Comparison of ENCODE assay signal across 29 cellular contexts in genomic region chr14:94104731-94105130, GRCh38. TPM values are rescaled to one million over a fixed set of nuclear protein-coding genes. Genes with fewer than 3 reads are reported as not detected.
DNase-seq lines count a peak whose midpoint lies in the region; ATAC-seq and TF ChIP-seq lines count a peak whose summit lies in the region.
"Had no signal": no experiment of that assay in that cellular context is flagged by ENCODE, and none has a peak within 500 bp of the region (broad histone marks: within the 10 kb centered on the region; RNA-seq: fewer than 3 reads in every experiment).

No MANE protein-coding gene starts in this region.

- WGBS in testis, 2 donors, result 36 to 61% methylated on average over 10 of the region's 10 CpGs
- WGBS in heart left ventricle, 4 donors, result 68 to 76% (median 75%) methylated on average over 10 of the region's 10 CpGs

- no peak for ATAC-seq in heart left ventricle
- ATAC-seq in HG03565 (IDR thresholded peaks at IDR 0.05; ENCODE audit: unreplicated experiment), result no peak
- ATAC-seq: A549; CD8-positive, alpha-beta T cell had no signal

- peak overlapping the region in 1 of 2 donors; percentile 60 for H3K27ac ChIP-seq in testis
- H3K27ac ChIP-seq in heart left ventricle, result no peak overlapping the region
- H3K27ac ChIP-seq: 22Rv1; A549; BLaER1; BLaER1 treated with 17β-estradiol and CSF1 and Interleukin-3, amounts not matched to agents 10 nM and 100 nM; C4-2B had no signal

- TF ChIP-seq CTCF in testis (IDR thresholded peaks at IDR 0.05) (no peak), heart left ventricle (IDR thresholded peaks at IDR 0.05) (no peak)

- H3K9me3 ChIP-seq in testis (no peaks in the 10 kb centered on the region), heart left ventricle (no peaks in the 10 kb centered on the region)
- H3K9me3 ChIP-seq: A549; BE2C; BLaER1; BLaER1 treated with 17β-estradiol and CSF1 and Interleukin-3, amounts not matched to agents 10 nM and 100 nM; Caco-2 had no signal

- no peak for TF ChIP-seq POLR2A in testis (IDR thresholded peaks at IDR 0.05)
- no peak for TF ChIP-seq POLR2A in heart left ventricle (IDR thresholded peaks at IDR 0.05)

- DNase-seq in D341Med (ENCODE audit: low spot score), result peak; percentile 12
- DNase-seq in testis, result peak; percentile 86
- no peak for DNase-seq in heart left ventricle
- DNase-seq: 8988T; ACHN; AML-193; BE2C; C1 segment of cervical spinal cord; Caco-2; Calu3; CD4-positive, alpha-beta memory T cell; CD4-positive, alpha-beta T cell; CD4-positive, CD25-positive, alpha-beta regulatory T cell; CD8-positive, alpha-beta memory T cell; CD8-positive, alpha-beta T cell; COR-L47; DMS 273 treated with DMSO at 0.1 percent for 48 hours; DMS153; DMS53; DMS79; DMS79 treated with DMSO at 0.1 percent for 48 hours; DND-41; EL had no signal

- H3K4me1 ChIP-seq in testis, result peaks cover 29% of the 10 kb centered on the region
- H3K4me1 ChIP-seq in heart left ventricle, result peaks cover 0 to 7% (median 4%) of the 10 kb centered on the region in 12 donors
- H3K4me1 ChIP-seq: A549; BE2C; BLaER1 treated with 17β-estradiol and CSF1 and Interleukin-3, amounts not matched to agents 10 nM and 100 nM; Caco-2 had no signal

- H3K27me3 ChIP-seq in testis, result no peaks in the 10 kb centered on the region
- no peaks in the 10 kb centered on the region for H3K27me3 ChIP-seq in heart left ventricle
- H3K27me3 ChIP-seq: BE2C; BLaER1; BLaER1 treated with 17β-estradiol and CSF1 and Interleukin-3, amounts not matched to agents 10 nM and 100 nM had no signal

- intact Hi-C loops in testis (cut with DNase I; ENCODE audit: low total_unique reads), result no loop called here
- intact Hi-C loops in heart left ventricle (cut with DNase I), result no loop called here

- H3K36me3 ChIP-seq in testis (ENCODE audit: low read depth, missing control alignments), result no peaks in the 10 kb centered on the region
- H3K36me3 ChIP-seq in heart left ventricle, result no peaks in the 10 kb centered on the region
- H3K36me3 ChIP-seq: BE2C had no signal

- H3K4me3 ChIP-seq in testis (no peak overlapping the region), heart left ventricle (no peak overlapping the region)
- H3K4me3 ChIP-seq: A549; BLaER1; BLaER1 treated with 17β-estradiol and CSF1 and Interleukin-3, amounts not matched to agents 10 nM and 100 nM had no signal

RNA-seq across cellular contexts. Expression of gene IFI27, which starts 5.8 kb away (rescaled TPM):
- total RNA-seq in testis, result 100 to 1,000 TPM; 388 to 531 TPM
- polyA plus RNA-seq in testis (ENCODE audit: insufficient read depth, low read depth, low replicate concordance), result 312 TPM
- 100 to 1,000 TPM; 135 to 458 (median 177) TPM for total RNA-seq in heart left ventricle
- polyA plus RNA-seq in heart left ventricle, result 100 to 1,000 TPM; 446 to 469 TPM

RNA-seq across cellular contexts. Expression of gene IFI27L1, which starts 23.6 kb away (rescaled TPM):
- 100 to 1,000 TPM; 174 to 219 TPM for total RNA-seq in testis
- polyA plus RNA-seq in testis (ENCODE audit: insufficient read depth, low read depth, low replicate concordance), result 209 TPM
- total RNA-seq in heart left ventricle, result 10 to 100 TPM in 7 of 9 donors, 1 to 10 TPM in 2; 8.9 to 30.8 (median 16.0) TPM
- 10 to 100 TPM; 19.4 to 45.0 TPM for polyA plus RNA-seq in heart left ventricle

RNA-seq across cellular contexts. Expression of gene DDX24, which starts 23.7 kb away (rescaled TPM):
- 100 to 1,000 TPM; 378 to 485 TPM for total RNA-seq in testis
- polyA plus RNA-seq in testis (ENCODE audit: insufficient read depth, low read depth, low replicate concordance), result 431 TPM
- 100 to 1,000 TPM; 161 to 268 (median 209) TPM for total RNA-seq in heart left ventricle
- polyA plus RNA-seq in heart left ventricle, result 100 to 1,000 TPM; 113 to 123 TPM

RNA-seq across cellular contexts. Expression of gene IFI27L2, which starts 24.7 kb away (rescaled TPM):
- 100 to 1,000 TPM; 182 to 187 TPM for total RNA-seq in testis
- polyA plus RNA-seq in testis (ENCODE audit: insufficient read depth, low read depth, low replicate concordance), result 71.8 TPM
- total RNA-seq in heart left ventricle, result 100 to 1,000 TPM in 1 of 9 donors, 10 to 100 TPM in 8; 44.8 to 102 (median 61.4) TPM
- 10 to 100 TPM; 68.9 to 71.3 TPM for polyA plus RNA-seq in heart left ventricle

Comparison
In these comparisons a context has a peak if more than half of its experiments do, and no peak if none do; other contexts are left out.
1. DNase-seq: peak in D341Med (single experiment) and testis (single experiment); none in heart left ventricle (0 of 5).
2. RNA of gene IFI27L1, which starts 23.6 kb away (total RNA-seq): 174 to 219 TPM in testis; 8.9 to 30.8 TPM in heart left ventricle; every median in the first group is over 4 times any median in the second.